1 cellular context compared by ENCODE assay signal in the genomic region with DNA sequence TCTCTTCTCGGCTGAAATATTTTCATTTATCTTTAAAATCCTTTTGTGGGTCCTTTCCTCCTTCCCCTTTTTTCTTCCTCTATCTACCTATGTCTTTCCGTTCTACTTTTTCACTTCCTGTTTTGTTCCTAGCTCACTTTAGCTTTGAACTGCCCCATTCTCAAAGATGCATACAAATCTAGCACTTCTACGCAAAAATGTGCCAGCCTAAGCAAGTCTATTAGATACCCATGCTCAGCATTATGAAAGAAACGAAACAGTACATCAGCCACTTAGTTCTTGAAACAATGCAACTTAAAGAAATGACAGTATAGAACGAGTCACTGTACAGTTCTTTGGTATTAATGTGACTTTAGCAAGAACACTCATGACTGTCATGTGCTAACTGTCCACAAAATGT.
TF ChIP-seq lines count a peak whose summit lies in the region.

No MANE protein-coding gene starts in this region.

TF ChIP-seq in GM12878, 131 proteins besides CTCF, POLR2A, EP300 and RAD21 (continued from another document and continues in another):
- TF ChIP-seq, protein P1, sequence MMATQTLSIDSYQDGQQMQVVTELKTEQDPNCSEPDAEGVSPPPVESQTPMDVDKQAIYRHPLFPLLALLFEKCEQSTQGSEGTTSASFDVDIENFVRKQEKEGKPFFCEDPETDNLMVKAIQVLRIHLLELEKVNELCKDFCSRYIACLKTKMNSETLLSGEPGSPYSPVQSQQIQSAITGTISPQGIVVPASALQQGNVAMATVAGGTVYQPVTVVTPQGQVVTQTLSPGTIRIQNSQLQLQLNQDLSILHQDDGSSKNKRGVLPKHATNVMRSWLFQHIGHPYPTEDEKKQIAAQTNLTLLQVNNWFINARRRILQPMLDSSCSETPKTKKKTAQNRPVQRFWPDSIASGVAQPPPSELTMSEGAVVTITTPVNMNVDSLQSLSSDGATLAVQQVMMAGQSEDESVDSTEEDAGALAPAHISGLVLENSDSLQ (IDR thresholded peaks at IDR 0.05), result no peak
- TF ChIP-seq NFIC (IDR thresholded peaks at IDR 0.05; ENCODE audit: low read depth, low read length) (peak; percentile 75), FOXK2 (IDR thresholded peaks at IDR 0.05) (no peak), NR2F1 (conservative IDR thresholded peaks at IDR 0.05) (no peak), HDGF (IDR thresholded peaks at IDR 0.05) (no peak), NR2C2 (IDR thresholded peaks at IDR 0.05; ENCODE audit: borderline replicate concordance, control insufficient read depth, insufficient read length, low read depth) (no peak), TARDBP (IDR thresholded peaks at IDR 0.05; ENCODE audit: borderline replicate concordance) (no peak), KDM1A (IDR thresholded peaks at IDR 0.05; ENCODE audit: borderline replicate concordance) (no peak), SUPT20H (IDR thresholded peaks at IDR 0.05; ENCODE audit: borderline replicate concordance, control insufficient read depth, low read depth, low read length) (no peak), ATF2 (IDR thresholded peaks at IDR 0.05; ENCODE audit: low read length) (peak; percentile 64; the same call in 1 of the 2 replicates), GATAD2B (conservative IDR thresholded peaks at IDR 0.05; ENCODE audit: low read depth) (0 out of 2 replicates have a peak, but pooled peaks have one; percentile 39), SREBF2 (IDR thresholded peaks at IDR 0.05; ENCODE audit: low read length) (no peak), PAX5 (IDR thresholded peaks at IDR 0.05; ENCODE audit: borderline replicate concordance, low read depth, low read length) (peak; percentile 10; the same call in 1 of the 2 replicates), KLF5 (IDR thresholded peaks at IDR 0.05; ENCODE audit: partially characterized antibody) (no peak), SMAD5 (IDR thresholded peaks at IDR 0.05; ENCODE audit: low read depth) (no peak), SKIL (IDR thresholded peaks at IDR 0.05; ENCODE audit: low read depth, poor library complexity, severe bottlenecking) (peak; percentile 47), ZNF207 (IDR thresholded peaks at IDR 0.05; ENCODE audit: borderline replicate concordance) (no peak), ZBED1 (IDR thresholded peaks at IDR 0.05; ENCODE audit: borderline replicate concordance) (peak; percentile 38; the same call in 1 of the 2 replicates), PAX8 (IDR thresholded peaks at IDR 0.05) (no peak), WRNIP1 (IDR thresholded peaks at IDR 0.05; ENCODE audit: borderline replicate concordance, low read depth, low read length) (no peak), FOXM1 (IDR thresholded peaks at IDR 0.05; ENCODE audit: low read depth, low read length) (peak; percentile 66; the same call in 1 of the 2 replicates), ZNF384 (IDR thresholded peaks at IDR 0.05; ENCODE audit: borderline replicate concordance, low read depth, low read length) (no peak), RCOR1 (conservative IDR thresholded peaks at IDR 0.05; ENCODE audit: low read depth, low read length) (no peak), EED (IDR thresholded peaks at IDR 0.05; ENCODE audit: low read depth) (0 out of 2 replicates have a peak, but pooled peaks have one; percentile 33), GABPA (IDR thresholded peaks at IDR 0.05; ENCODE audit: low read depth) (no peak), POLR2AphosphoS2 (IDR thresholded peaks at IDR 0.05; ENCODE audit: low read depth, low read length) (no peak), CEBPZ (IDR thresholded peaks at IDR 0.05; ENCODE audit: low read depth, low read length) (no peak), TCF3 (IDR thresholded peaks at IDR 0.05; ENCODE audit: borderline replicate concordance, insufficient read depth, low read depth, low read length) (no peak), ZBTB4 (CRISPR knock-in tag; IDR thresholded peaks at IDR 0.05) (no peak), USF2 (IDR thresholded peaks at IDR 0.05; ENCODE audit: borderline replicate concordance, low read depth, low read length) (no peak), BCLAF1 (IDR thresholded peaks at IDR 0.05) (no peak), RBBP5 (conservative IDR thresholded peaks at IDR 0.05) (no peak), MEF2A (IDR thresholded peaks at IDR 0.05; ENCODE audit: insufficient read depth, low read depth, low read length) (0 out of 2 replicates have a peak, but pooled peaks have one; percentile 23), MYB (IDR thresholded peaks at IDR 0.05; ENCODE audit: borderline replicate concordance, low read depth, low read length) (no peak), SIX5 (IDR thresholded peaks at IDR 0.05; ENCODE audit: low read depth, low read length, severe bottlenecking) (no peak)
- TF ChIP-seq, protein P2, sequence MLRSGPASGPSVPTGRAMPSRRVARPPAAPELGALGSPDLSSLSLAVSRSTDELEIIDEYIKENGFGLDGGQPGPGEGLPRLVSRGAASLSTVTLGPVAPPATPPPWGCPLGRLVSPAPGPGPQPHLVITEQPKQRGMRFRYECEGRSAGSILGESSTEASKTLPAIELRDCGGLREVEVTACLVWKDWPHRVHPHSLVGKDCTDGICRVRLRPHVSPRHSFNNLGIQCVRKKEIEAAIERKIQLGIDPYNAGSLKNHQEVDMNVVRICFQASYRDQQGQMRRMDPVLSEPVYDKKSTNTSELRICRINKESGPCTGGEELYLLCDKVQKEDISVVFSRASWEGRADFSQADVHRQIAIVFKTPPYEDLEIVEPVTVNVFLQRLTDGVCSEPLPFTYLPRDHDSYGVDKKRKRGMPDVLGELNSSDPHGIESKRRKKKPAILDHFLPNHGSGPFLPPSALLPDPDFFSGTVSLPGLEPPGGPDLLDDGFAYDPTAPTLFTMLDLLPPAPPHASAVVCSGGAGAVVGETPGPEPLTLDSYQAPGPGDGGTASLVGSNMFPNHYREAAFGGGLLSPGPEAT (IDR thresholded peaks at IDR 0.05; ENCODE audit: low read depth), result peak; percentile 81
